Comparison of ENCODE assay signal across 8 cellular contexts in genomic region chr6:29748391-29749352, GRCh38. TPM values are rescaled to one million over a fixed set of nuclear protein-coding genes. Genes with fewer than 3 reads are reported as not detected.
A peak's percentile ranks its signal among the peaks of the same experiment; 100 is the strongest.
DNase-seq lines count a peak whose midpoint lies in the region; FAIRE-seq and TF ChIP-seq lines count a peak whose summit lies in the region.

No MANE protein-coding gene starts in this region.

- in situ Hi-C loops in HAP-1 (cut with MboI; ENCODE audit: low sequenced_read_pairs) (no loop called here), mammary epithelial cell (cut with MboI; ENCODE audit: low sequenced_read_pairs in 2 of 2) (loop anchor here (10.0 to 25.0 kb wide), 2 partner anchors 76 to 264 kb away; partner anchors contain the start of gene HLA-G (in 1 of the 2))

- peak overlapping the region; percentile 73 to 92 (median 90) for H3K27ac Mint-ChIP-seq in immature natural killer cell

- intact Hi-C loops in mammary epithelial cell (cut with micrococcal nuclease) = no loop called here

- H3K4me2 ChIP-seq in mammary epithelial cell (ENCODE audit: insufficient read depth, low read depth, low read length) = peak overlapping the region; percentile 79

- peak; percentile 93 for DNase-seq in GM10248 (ENCODE audit: extremely low spot score)
- DNase-seq in HAP-1 (ENCODE audit: low spot score in 2 of 2) = peak; percentile 93 to 96
- peak; percentile 81 for DNase-seq in NAMALWA (ENCODE audit: low spot score)
- DNase-seq in WERI-Rb-1 = peak; percentile 96
- peak; percentile 91 for DNase-seq in mammary epithelial cell
- DNase-seq in immature natural killer cell = peak; percentile 82 to 84 (median 82)
- DNase-seq in smooth muscle cell of the brain vasculature (ENCODE audit: low read depth, low spot score) = peak; percentile 40
- DNase-seq in D721Med (ENCODE audit: insufficient read length, low spot score) = no peak

- H2AFZ ChIP-seq in mammary epithelial cell (ENCODE audit: low read depth, low read length) = peak overlapping the region; percentile 87

- FAIRE-seq in D721Med (lab: Jason Lieb, UNC) = no peak

- WGBS in mammary epithelial cell (ENCODE audit: low coverage, missing lambda C conversion rate) = 0% methylated on average over 14 of the region's 65 CpGs

- H3K9me3 ChIP-seq in HAP-1 = no peaks in the 10 kb centered on the region
- peaks cover 2% of the 10 kb centered on the region for H3K9me3 ChIP-seq in WERI-Rb-1 (ENCODE audit: severe bottlenecking)
- no peaks in the 10 kb centered on the region for H3K9me3 ChIP-seq in mammary epithelial cell (replicated peaks; ENCODE audit: insufficient read depth, low read length)

- BruUV-seq in mammary epithelial cell (replicated peaks; lab: Mats Ljungman, UMichigan) = TSS peak; percentile 20

- H3K27me3 ChIP-seq in HAP-1 (ENCODE audit: low read depth) = no peaks in the 10 kb centered on the region
- no peaks in the 10 kb centered on the region for H3K27me3 ChIP-seq in WERI-Rb-1 (ENCODE audit: insufficient read depth, low read depth, severe bottlenecking)
- no peaks in the 10 kb centered on the region for H3K27me3 ChIP-seq in mammary epithelial cell (ENCODE audit: insufficient read depth, low read length)

- peaks cover 0 to 17% (median 9%) of the 10 kb centered on the region in 3 donors for H3K36me3 Mint-ChIP-seq in immature natural killer cell

- H3K36me3 ChIP-seq in HAP-1 (replicated peaks) (no peaks in the 10 kb centered on the region), WERI-Rb-1 (no peaks in the 10 kb centered on the region), mammary epithelial cell (ENCODE audit: insufficient read depth, low read length) (no peaks in the 10 kb centered on the region)

- no peaks in the 10 kb centered on the region for H3K9me3 Mint-ChIP-seq in immature natural killer cell

- H3K4me3 ChIP-seq in HAP-1 (peak overlapping the region; percentile 61), WERI-Rb-1 (ENCODE audit: low read depth, low read length) (peak overlapping the region; percentile 57), mammary epithelial cell (replicated peaks in 1 of 3; ENCODE audit: insufficient read depth in 1 of 3, low read depth in 2 of 3, low read length in 3 of 3) (peak overlapping the region; percentile 64 to 88 (median 81))

- peak overlapping the region; percentile 82 for H3K9ac ChIP-seq in mammary epithelial cell (ENCODE audit: insufficient read depth, low read length)

- H3K4me3 Mint-ChIP-seq in immature natural killer cell = peak overlapping the region; percentile 91 to 100 (median 96)

- dilution Hi-C loops in mammary epithelial cell (cut with HindIII; ENCODE audit: low sequenced_read_pairs) = no loop called here

- H3K27me3 Mint-ChIP-seq in immature natural killer cell (ENCODE audit: low read depth in 3 of 3) = peaks cover 2 to 12% (median 6%) of the 10 kb centered on the region in 3 donors

- CTCF ChIA-PET in GM10248 (lab: Yijun Ruan, JAX) = interaction anchor here (0.7 to 7.7 kb wide), 11 partner anchors 9 to 98 kb away, joined by 3 to 65 read pairs (median 4); no protein-coding TSS in a partner anchor
- CTCF ChIA-PET in mammary epithelial cell (lab: Charles Lee; ENCODE audit: low non-redundant PET) = interaction anchor here (0.9 kb wide), 1 partner anchor 99 kb away, joined by 7 read pairs; no protein-coding TSS in a partner anchor

- H3K27ac ChIP-seq in WERI-Rb-1 = no peak overlapping the region
- H3K27ac ChIP-seq in mammary epithelial cell (ENCODE audit: insufficient read depth, low read depth, low read length) = peak overlapping the region; percentile 37

- H3K4me1 Mint-ChIP-seq in immature natural killer cell = peaks cover 41 to 71% of the 10 kb centered on the region in 2 donors

- POLR2A ChIA-PET in GM10248 (lab: Yijun Ruan, JAX) = interaction anchor here (0.6 to 1.2 kb wide), 5 partner anchors 11 to 801 kb away, joined by 3 to 6 read pairs (median 4); partner anchors contain the start of gene GABBR1

- no peaks in the 10 kb centered on the region for H4K20me1 ChIP-seq in mammary epithelial cell (ENCODE audit: insufficient read depth, low read length)

- H3K79me2 ChIP-seq in mammary epithelial cell (ENCODE audit: insufficient read depth, low read length) = peaks cover 68% of the 10 kb centered on the region

- TF ChIP-seq CTCF in GM10248 (IDR thresholded peaks at IDR 0.05; ENCODE audit: control extremely low read depth, extremely low read depth, low read depth, missing control alignments) = no peak
- TF ChIP-seq CTCF in WERI-Rb-1 (IDR thresholded peaks at IDR 0.05; ENCODE audit: low read depth, low read length) = no peak
- TF ChIP-seq CTCF in mammary epithelial cell (conservative IDR thresholded peaks at IDR 0.05 in 1 of 2, IDR thresholded peaks at IDR 0.05 in 1 of 2; ENCODE audit: extremely low read depth in 1 of 2, insufficient read depth in 1 of 2, low read depth in 1 of 2, low read length in 2 of 2) = no peak
- TF ChIP-seq CTCF in D721Med (IDR thresholded peaks at IDR 0.05; ENCODE audit: insufficient read depth, missing control alignments) = no peak

- peaks cover 5% of the 10 kb centered on the region; the same call in 1 of the 2 replicates for H3K4me1 ChIP-seq in HAP-1
- H3K4me1 ChIP-seq in mammary epithelial cell (ENCODE audit: insufficient read depth, low read length) = peaks cover 25% of the 10 kb centered on the region

RNA-seq across cellular contexts. Expression of gene HLA-F, which starts 25.4 kb away (rescaled TPM):
- total RNA-seq in mammary epithelial cell = 10 to 100 TPM; 27.2 to 35.4 TPM
- polyA plus RNA-seq in mammary epithelial cell (32.4 TPM), immature natural killer cell (100 to 1,000 TPM; 595 to 720 (median 639) TPM)
- 13.4 TPM for polyA minus RNA-seq in mammary epithelial cell

Comparison
In these comparisons a context has a peak if more than half of its experiments do, and no peak if none do; other contexts are left out.
1. RNA of gene HLA-F, which starts 25.4 kb away (polyA plus RNA-seq): 595 to 720 TPM in immature natural killer cell; 32.4 TPM in mammary epithelial cell (single experiment); every median in the first group is over 10 times any median in the second.
2. Peak in every context shown above with its lines, with median percentiles within 50 percentile points of each other: H3K4me3 ChIP-seq.